12 cellular contexts compared by ENCODE assay signal in genomic region chr20:38453941-38454340, GRCh38. TPM values are rescaled to one million over a fixed set of nuclear protein-coding genes. Genes with fewer than 3 reads are reported as not detected.
DNase-seq lines count a peak whose midpoint lies in the region; ATAC-seq, FAIRE-seq and TF ChIP-seq lines count a peak whose summit lies in the region.
"Had no signal": no experiment of that assay in that cellular context is flagged by ENCODE, and none has a peak within 500 bp of the region (broad histone marks: within the 10 kb centered on the region; RNA-seq: fewer than 3 reads in every experiment).

No MANE protein-coding gene starts in this region.

- DNase-seq in GM12891 (ENCODE audit: insufficient read length, low spot score) (no peak), M059J (ENCODE audit: low read depth) (peak; percentile 51), kidney tubule cell (ENCODE audit: low spot score) (peak; percentile 93), KG1 (lab: John Stamatoyannopoulos, UW) (no peak), HPDE6-E6E7 (ENCODE audit: extremely low spot score) (no peak)
- DNase-seq: CD8-positive, alpha-beta T cell; effector memory CD8-positive, alpha-beta T cell; stimulated activated CD4-positive, alpha-beta T cell treated with anti-CD3 and anti-CD28 coated beads, Interleukin-2, amount 100 ng/mL, for 24 hours; testis had no signal

- no peak for TF ChIP-seq POLR2A in GM12891 (IDR thresholded peaks at IDR 0.05; ENCODE audit: low read depth, low read length)

- peak; percentile 35 for FAIRE-seq in GM12891 (lab: Jason Lieb, UNC)

- peak; percentile 61 for ATAC-seq in GM21360 (IDR thresholded peaks at IDR 0.05; ENCODE audit: unreplicated experiment)
- ATAC-seq in GM19035 (IDR thresholded peaks at IDR 0.05; ENCODE audit: unreplicated experiment) = no peak
- ATAC-seq in HG03097 (IDR thresholded peaks at IDR 0.05; ENCODE audit: low FRiP score, unreplicated experiment) = no peak
- ATAC-seq: CD8-positive, alpha-beta T cell; effector memory CD8-positive, alpha-beta T cell had no signal

TF ChIP-seq in GM12891, 5 proteins besides CTCF, POLR2A, EP300 and RAD21:
- TF ChIP-seq TAF1 (IDR thresholded peaks at IDR 0.05; ENCODE audit: low read depth, low read length) (no peak), POU2F2 (IDR thresholded peaks at IDR 0.05; ENCODE audit: low read depth, low read length) (no peak), POLR2AphosphoS5 (IDR thresholded peaks at IDR 0.05; ENCODE audit: low read depth, low read length) (no peak), SPI1 (IDR thresholded peaks at IDR 0.05; ENCODE audit: low read depth, low read length) (peak; percentile 57; the same call in 1 of the 2 replicates), PAX5 (IDR thresholded peaks at IDR 0.05; ENCODE audit: insufficient read depth, low read length, severe bottlenecking) (peak; percentile 63)

RNA-seq across cellular contexts. Expression of gene RALGAPB, which starts 18.7 kb away (rescaled TPM):
- 8.6 TPM for polyA plus RNA-seq in GM12891 (2012; ENCODE audit: low read depth, missing spikeins)
- total RNA-seq in M059J (2014; rRNA removed; shearing (Covaris generic)) = 30.5 and 35.9 TPM in 2 replicates

RNA-seq across cellular contexts. Expression of gene SNHG17, which starts 18.8 kb away (rescaled TPM):
- polyA plus RNA-seq in GM12891 (2012; ENCODE audit: low read depth, missing spikeins) = 61.6 TPM
- total RNA-seq in M059J (2014; rRNA removed; shearing (Covaris generic)) = 6.1 and 24.9 TPM in 2 replicates

Comparison
In these comparisons a context has a peak if more than half of its experiments do, and no peak if none do; other contexts are left out.
1. DNase-seq: peak in M059J (single experiment) and kidney tubule cell (single experiment); none in GM12891 (single experiment), KG1 (single experiment) and HPDE6-E6E7 (single experiment).